In genomic region chr4:127880764-127881564, GRCh38 we compare ENCODE assay signal across 8 cellular contexts. TPM values are rescaled to one million over a fixed set of nuclear protein-coding genes. Genes with fewer than 3 reads are reported as not detected.
DNase-seq lines count a peak whose midpoint lies in the region; ATAC-seq, FAIRE-seq and TF ChIP-seq lines count a peak whose summit lies in the region.

TSS of gene PLK4 (plus strand) at chr4:127880893. CDS start at chr4:127881135, 242 bp downstream.

- H3K9me3 Mint-ChIP-seq in WTC11, result no peaks in the 10 kb centered on the region

- H3K27ac Mint-ChIP-seq in WTC11, result peak within 1 kb of the TSS; percentile 99

- peaks cover 35% of the 10 kb centered on the region for H3K36me3 Mint-ChIP-seq in WTC11

- peaks cover 12% of the 10 kb centered on the region for H3K4me1 Mint-ChIP-seq in WTC11

- DNase-seq in AG09319 (ENCODE audit: extremely low read depth, low read depth), result peak; percentile 85
- peak; percentile 94 for DNase-seq in NCI-H345 (lab: John Stamatoyannopoulos, UW)
- peak; percentile 97 for DNase-seq in WTC11 (ENCODE audit: low spot score)
- peak; percentile 96 to 97 for DNase-seq in cardiac fibroblast (ENCODE audit: low read depth in 2 of 2)
- peak; percentile 94 for DNase-seq in iPS-NIHi7 (ENCODE audit: extremely low spot score)
- DNase-seq in small intestine, result peak; percentile 98

- peaks cover 0 to 3% of the 10 kb centered on the region in 2 donors for H3K36me3 ChIP-seq in small intestine (ENCODE audit: control insufficient read depth in 2 of 2, insufficient read depth in 2 of 2, low read length in 2 of 2)

- H3K4me3 Mint-ChIP-seq in WTC11, result peak within 1 kb of the TSS; percentile 91

- CTCF ChIA-PET in WTC11 (lab: Charles Lee), result interaction anchor here (0.6 to 1.6 kb wide), 6 partner anchors 12 to 276 kb away, joined by 3 to 13 read pairs (median 4); partner anchors contain the start of genes ABHD18, HSPA4L and MFSD8

- H3K27me3 Mint-ChIP-seq in WTC11 (ENCODE audit: low read depth), result no peaks in the 10 kb centered on the region

- TF ChIP-seq CTCF in AG09319 (IDR thresholded peaks at IDR 0.05; ENCODE audit: low read depth, low read length), result no peak
- no peak for TF ChIP-seq CTCF in WTC11 (IDR thresholded peaks at IDR 0.05)
- no peak for TF ChIP-seq CTCF in cardiac fibroblast (IDR thresholded peaks at IDR 0.05; ENCODE audit: low read depth, low read length)

- peak within 1 kb of the TSS; percentile 92 for H3K4me3 ChIP-seq in cardiac fibroblast (replicated peaks in 1 of 2; ENCODE audit: low read depth in 2 of 2, low read length in 2 of 2)
- H3K4me3 ChIP-seq in small intestine (ENCODE audit: low read depth in 1 of 2, low read length in 2 of 2), result peak within 1 kb of the TSS; percentile 65 to 73

- no peaks in the 10 kb centered on the region for H3K9me3 ChIP-seq in small intestine (ENCODE audit: control insufficient read depth, low read depth)

- no peaks in the 10 kb centered on the region for H3K4me1 ChIP-seq in small intestine (ENCODE audit: control insufficient read depth in 2 of 2, insufficient read depth in 1 of 2, low read depth in 1 of 2, low read length in 1 of 2)

- 0% methylated on average over 67 to 70 of the region's 70 CpGs for WGBS in small intestine, 3 donors

- no peak for FAIRE-seq in small intestine (lab: Jason Lieb, UNC)

- H3K27ac ChIP-seq in small intestine (ENCODE audit: low read depth in 1 of 2, low read length in 1 of 2), result peak within 1 kb of the TSS; percentile 65 to 75

- ATAC-seq in GM19025 (IDR thresholded peaks at IDR 0.05; ENCODE audit: low read depth, unreplicated experiment) (peak; percentile 89), HG03280 (IDR thresholded peaks at IDR 0.05; ENCODE audit: unreplicated experiment) (peak; percentile 90), WTC11 (peak; percentile 96)

- no peaks in the 10 kb centered on the region for H3K27me3 ChIP-seq in small intestine (ENCODE audit: control insufficient read depth in 2 of 2, insufficient read depth in 2 of 2, low read length in 2 of 2)

- POLR2A ChIA-PET in WTC11 (lab: Charles Lee), result interaction anchor here (0.7 to 2.4 kb wide), 8 partner anchors 14 to 248 kb away, joined by 3 to 37 read pairs (median 5); partner anchors contain the start of genes ABHD18, HSPA4L, INTU and LARP1B

TF ChIP-seq in WTC11, 78 proteins besides CTCF, POLR2A, EP300 and RAD21 (continues in another document):
- TF ChIP-seq FOXP1 (CRISPR knock-in tag; IDR thresholded peaks at IDR 0.05; ENCODE audit: borderline replicate concordance) (0 out of 2 replicates have a peak, but pooled peaks have one; percentile 74), SMAD4 (CRISPR knock-in tag; IDR thresholded peaks at IDR 0.05) (no peak), ZNF532 (CRISPR knock-in tag; IDR thresholded peaks at IDR 0.05; ENCODE audit: borderline replicate concordance) (peak; percentile 86; the same call in 1 of the 2 replicates), ZNF671 (CRISPR knock-in tag; IDR thresholded peaks at IDR 0.05) (no peak), NR3C1 (CRISPR knock-in tag; conservative IDR thresholded peaks at IDR 0.05; ENCODE audit: low read depth) (no peak), KAT7 (CRISPR knock-in tag; IDR thresholded peaks at IDR 0.05; ENCODE audit: borderline replicate concordance) (0 out of 2 replicates have a peak, but pooled peaks have one; percentile 58), HMGXB4 (CRISPR knock-in tag; IDR thresholded peaks at IDR 0.05) (peak; percentile 63; the same call in 1 of the 2 replicates), RELA (CRISPR knock-in tag; IDR thresholded peaks at IDR 0.05; ENCODE audit: borderline replicate concordance) (no peak), ZNF423 (CRISPR knock-in tag; IDR thresholded peaks at IDR 0.05) (no peak), TCF7 (CRISPR knock-in tag; IDR thresholded peaks at IDR 0.05; ENCODE audit: low read depth) (no peak), MAX (CRISPR knock-in tag; IDR thresholded peaks at IDR 0.05) (peak; percentile 71; the same call in 1 of the 2 replicates), ZNF232 (CRISPR knock-in tag; IDR thresholded peaks at IDR 0.05) (peak; percentile 80), ZBTB21 (CRISPR knock-in tag; IDR thresholded peaks at IDR 0.05; ENCODE audit: borderline replicate concordance) (peak; percentile 75; the same call in 1 of the 2 replicates), IRF2 (CRISPR knock-in tag; IDR thresholded peaks at IDR 0.05; ENCODE audit: borderline replicate concordance, low read depth) (no peak), TP53 (CRISPR knock-in tag; IDR thresholded peaks at IDR 0.05) (no peak; the same call in 1 of the 2 replicates), ZMAT4 (CRISPR knock-in tag; IDR thresholded peaks at IDR 0.05) (no peak), USF2 (CRISPR knock-in tag; IDR thresholded peaks at IDR 0.05) (no peak), ETV6 (CRISPR knock-in tag; IDR thresholded peaks at IDR 0.05) (peak; percentile 86), GTF2I (CRISPR knock-in tag; conservative IDR thresholded peaks at IDR 0.05) (no peak), NFATC4 (CRISPR knock-in tag; IDR thresholded peaks at IDR 0.05) (0 out of 2 replicates have a peak, but pooled peaks have one; percentile 53), PREB (CRISPR knock-in tag; IDR thresholded peaks at IDR 0.05; ENCODE audit: borderline replicate concordance) (no peak)

RNA-seq across cellular contexts. Expression of gene PLK4, which starts in this region (rescaled TPM):
- 37.8 to 44.0 TPM (median 38.6 TPM) in 3 replicates for total RNA-seq in WTC11 (2021)
- 1 to 10 TPM; 1.1 to 8.0 (median 1.9) TPM for polyA plus RNA-seq in small intestine

Comparison
In these comparisons a context has a peak if more than half of its experiments do, and no peak if none do; other contexts are left out.
1. Peak in every context shown above with its lines: DNase-seq, ATAC-seq, H3K4me3 ChIP-seq and H3K27ac ChIP-seq.